In genomic region chr1:144523661-144524407, GRCh38 we compare ENCODE assay signal across 8 cellular contexts.
DNase-seq lines count a peak whose midpoint lies in the region; ATAC-seq and TF ChIP-seq lines count a peak whose summit lies in the region.
"Not testable (repeated sequence)": the region's sequence is repeated elsewhere in the genome, so short reads cannot be mapped to it uniquely, and the experiment has no call there.

No MANE protein-coding gene starts in this region.

- not testable (repeated sequence) for H4K20me1 ChIP-seq in H9 (ENCODE audit: control insufficient read depth, insufficient read depth, insufficient read length); Karpas-422 (ENCODE audit: insufficient read depth, low read depth, low read length)

- not testable (repeated sequence) for H2BK15ac ChIP-seq in H9 (ENCODE audit: low read depth, low read length)

- not testable (repeated sequence) for H3K27me3 ChIP-seq in H9 (ENCODE audit: insufficient read depth, low read length); Karpas-422 (ENCODE audit: low read length)

- H2BK5ac ChIP-seq in H9 (ENCODE audit: insufficient read length, low read length): peak overlapping the region; percentile 99

- H3K36me3 ChIP-seq in Karpas-422 (ENCODE audit: insufficient read depth, low read length): not testable (repeated sequence)

- CTCF ChIA-PET in WTC11 (lab: Charles Lee): not testable (repeated sequence)

- DNase-seq in H9: peak; percentile 82
- DNase-seq in Karpas-422: peak; percentile 85
- peak; percentile 79 for DNase-seq in WTC11 (ENCODE audit: low spot score)
- peak in 56 of 58 donors; percentile 1 to 85 (median 58) for DNase-seq in anterior cingulate cortex (lab: John Stamatoyannopoulos, UW)
- DNase-seq in glomerular visceral epithelial cell (ENCODE audit: extremely low spot score): peak; percentile 10

- H3K4me1 Mint-ChIP-seq in H9; WTC11; nephron; stimulated activated memory B cell treated with anti-CD40 and anti-IgM and Interleukin-4, amounts not matched to agents 10 μg/mL and 1 μg/mL and 100 μg/mL, for 72 hours: not testable (repeated sequence)

- H3K27me3 Mint-ChIP-seq in H9 (ENCODE audit: low read depth); WTC11 (ENCODE audit: low read depth); nephron (ENCODE audit: low read depth); stimulated activated memory B cell treated with anti-CD40 and anti-IgM and Interleukin-4, amounts not matched to agents 10 μg/mL and 1 μg/mL and 100 μg/mL, for 72 hours: not testable (repeated sequence)

- H3K9ac ChIP-seq in H9 (ENCODE audit: extremely low read depth, insufficient read length, low read length) (peak overlapping the region; percentile 97), Karpas-422 (ENCODE audit: low read length) (peak overlapping the region; percentile 78)

- H3K4me2 ChIP-seq in H9 (ENCODE audit: insufficient read depth, insufficient read length, low read length) (peak overlapping the region; percentile 53), Karpas-422 (ENCODE audit: low read depth, low read length, poor library complexity, severe bottlenecking) (peak overlapping the region; percentile 61)

- H3K9me3 ChIP-seq in H9 (ENCODE audit: control insufficient read depth, low read depth, low read length); Karpas-422 (ENCODE audit: low read length): not testable (repeated sequence)

- not testable (repeated sequence) for H3K4ac ChIP-seq in H9 (ENCODE audit: low read depth, low read length)

- POLR2A ChIA-PET in WTC11 (lab: Charles Lee): interaction anchor here (0.7 to 1.2 kb wide), 3 partner anchors 22 to 28 kb away, joined by 3 to 4 read pairs (median 3); no protein-coding TSS in a partner anchor

- no CpG with 5 or more reads among the region's 33 CpGs for WGBS in H9 (ENCODE audit: extremely low coverage, insufficient read length, low lambda C conversion rate)

- not testable (repeated sequence) for H3K79me1 ChIP-seq in H9 (ENCODE audit: insufficient read depth, low read depth, low read length, poor library complexity, severe bottlenecking)

- H3K36me3 Mint-ChIP-seq in H9 (ENCODE audit: insufficient read depth in 1 of 3, low read depth in 3 of 3); WTC11; nephron (ENCODE audit: low read depth); stimulated activated memory B cell treated with anti-CD40 and anti-IgM and Interleukin-4, amounts not matched to agents 10 μg/mL and 1 μg/mL and 100 μg/mL, for 72 hours: not testable (repeated sequence)

- not testable (repeated sequence) for H2AFZ ChIP-seq in H9 (ENCODE audit: low read length); Karpas-422 (ENCODE audit: low read length)

- not testable (repeated sequence) for H2BK12ac ChIP-seq in H9 (ENCODE audit: insufficient read length, low read depth, low read length)

- H3K79me2 ChIP-seq in H9 (ENCODE audit: insufficient read depth, low read length); Karpas-422 (ENCODE audit: low read length): not testable (repeated sequence)

- not testable (repeated sequence) for H3K23ac ChIP-seq in H9 (ENCODE audit: insufficient read length, low read depth, low read length)

- H2BK120ac ChIP-seq in H9 (ENCODE audit: low read depth, low read length, poor library complexity, severe bottlenecking): peak overlapping the region; percentile 99

- H3K56ac ChIP-seq in H9 (ENCODE audit: insufficient read length, low read depth, low read length): peak overlapping the region; percentile 89

- not testable (repeated sequence) for TF ChIP-seq CTCF in GM12875 (IDR thresholded peaks at IDR 0.05; ENCODE audit: borderline replicate concordance, insufficient read depth, low read depth, low read length); H9 (conservative IDR thresholded peaks at IDR 0.05); WTC11 (IDR thresholded peaks at IDR 0.05); nephron (IDR thresholded peaks at IDR 0.05; ENCODE audit: unreplicated experiment in 3 of 3)

- peak overlapping the region; percentile 65 for H4K5ac ChIP-seq in H9 (ENCODE audit: insufficient read length, low read depth, low read length)

- not testable (repeated sequence) for H3K27ac ChIP-seq in H9 (ENCODE audit: insufficient read length, low read depth, low read length)
- H3K27ac ChIP-seq in Karpas-422 (ENCODE audit: low read length): peak overlapping the region; percentile 79

- H2AK5ac ChIP-seq in H9 (ENCODE audit: insufficient read length, low read length): not testable (repeated sequence)

- H3K23me2 ChIP-seq in H9 (ENCODE audit: insufficient read length, low read depth, low read length, poor library complexity, severe bottlenecking): not testable (repeated sequence)

- H3K4me3 Mint-ChIP-seq in H9 (peak overlapping the region; percentile 75 to 79), WTC11 (peak overlapping the region; percentile 65), nephron (peak overlapping the region; percentile 85 to 90 (median 87))
- H3K4me3 Mint-ChIP-seq in stimulated activated memory B cell treated with anti-CD40 and anti-IgM and Interleukin-4, amounts not matched to agents 10 μg/mL and 1 μg/mL and 100 μg/mL, for 72 hours: peak overlapping the region; percentile 83

- H3T11ph ChIP-seq in H9 (ENCODE audit: low read length): peak overlapping the region; percentile 99

- peak overlapping the region; percentile 100 for H3K27ac Mint-ChIP-seq in H9
- H3K27ac Mint-ChIP-seq in WTC11: peak overlapping the region; percentile 100
- peak overlapping the region; percentile 100 for H3K27ac Mint-ChIP-seq in nephron
- peak overlapping the region; percentile 100 for H3K27ac Mint-ChIP-seq in stimulated activated memory B cell treated with anti-CD40 and anti-IgM and Interleukin-4, amounts not matched to agents 10 μg/mL and 1 μg/mL and 100 μg/mL, for 72 hours

- H2BK20ac ChIP-seq in H9 (ENCODE audit: low read depth, low read length, poor library complexity, severe bottlenecking): not testable (repeated sequence)

- peak overlapping the region; percentile 100 for H3K14ac ChIP-seq in H9 (ENCODE audit: insufficient read depth, low read length)

- not testable (repeated sequence) for H3K9me3 Mint-ChIP-seq in H9; WTC11; nephron; stimulated activated memory B cell treated with anti-CD40 and anti-IgM and Interleukin-4, amounts not matched to agents 10 μg/mL and 1 μg/mL and 100 μg/mL, for 72 hours

- H3K4me3 ChIP-seq in GM12875 (ENCODE audit: low read depth, low read length) (peak overlapping the region; percentile 31), Karpas-422 (ENCODE audit: low read length) (peak overlapping the region; percentile 57; the same call in 1 of the 2 replicates)

- not testable (repeated sequence) for H4K91ac ChIP-seq in H9 (ENCODE audit: insufficient read length, low read depth, low read length)

- ATAC-seq in WTC11: peak; percentile 93
- ATAC-seq in stimulated activated memory B cell treated with anti-CD40 and anti-IgM and Interleukin-4, amounts not matched to agents 10 μg/mL and 1 μg/mL and 100 μg/mL, for 72 hours: peak; percentile 98

- H3K4me1 ChIP-seq in H9 (ENCODE audit: insufficient read depth, low read length); Karpas-422 (ENCODE audit: low read length): not testable (repeated sequence)

- H3K18ac ChIP-seq in H9 (ENCODE audit: insufficient read length, low read depth, low read length): peak overlapping the region; percentile 100

- H3K9me2 ChIP-seq in Karpas-422 (replicated peaks; ENCODE audit: insufficient read depth, low read length): not testable (repeated sequence)

- H4K8ac ChIP-seq in H9 (replicated peaks; ENCODE audit: insufficient read length, low read depth, low read length): peak overlapping the region; percentile 92

TF ChIP-seq in WTC11, 78 proteins besides CTCF, POLR2A, EP300 and RAD21 (continues in another document):
- peak; percentile 39; the same call in 1 of the 2 replicates for TF ChIP-seq ZNF671 (CRISPR knock-in tag; IDR thresholded peaks at IDR 0.05)
- 0 out of 2 replicates have a peak, but pooled peaks have one; percentile 34 for TF ChIP-seq FOXK1 (CRISPR knock-in tag; IDR thresholded peaks at IDR 0.05)
- TF ChIP-seq, protein P1, sequence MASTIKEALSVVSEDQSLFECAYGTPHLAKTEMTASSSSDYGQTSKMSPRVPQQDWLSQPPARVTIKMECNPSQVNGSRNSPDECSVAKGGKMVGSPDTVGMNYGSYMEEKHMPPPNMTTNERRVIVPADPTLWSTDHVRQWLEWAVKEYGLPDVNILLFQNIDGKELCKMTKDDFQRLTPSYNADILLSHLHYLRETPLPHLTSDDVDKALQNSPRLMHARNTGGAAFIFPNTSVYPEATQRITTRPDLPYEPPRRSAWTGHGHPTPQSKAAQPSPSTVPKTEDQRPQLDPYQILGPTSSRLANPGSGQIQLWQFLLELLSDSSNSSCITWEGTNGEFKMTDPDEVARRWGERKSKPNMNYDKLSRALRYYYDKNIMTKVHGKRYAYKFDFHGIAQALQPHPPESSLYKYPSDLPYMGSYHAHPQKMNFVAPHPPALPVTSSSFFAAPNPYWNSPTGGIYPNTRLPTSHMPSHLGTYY (CRISPR knock-in tag; IDR thresholded peaks at IDR 0.05): 0 out of 2 replicates have a peak, but pooled peaks have one; percentile 40
- TF ChIP-seq, protein P2, sequence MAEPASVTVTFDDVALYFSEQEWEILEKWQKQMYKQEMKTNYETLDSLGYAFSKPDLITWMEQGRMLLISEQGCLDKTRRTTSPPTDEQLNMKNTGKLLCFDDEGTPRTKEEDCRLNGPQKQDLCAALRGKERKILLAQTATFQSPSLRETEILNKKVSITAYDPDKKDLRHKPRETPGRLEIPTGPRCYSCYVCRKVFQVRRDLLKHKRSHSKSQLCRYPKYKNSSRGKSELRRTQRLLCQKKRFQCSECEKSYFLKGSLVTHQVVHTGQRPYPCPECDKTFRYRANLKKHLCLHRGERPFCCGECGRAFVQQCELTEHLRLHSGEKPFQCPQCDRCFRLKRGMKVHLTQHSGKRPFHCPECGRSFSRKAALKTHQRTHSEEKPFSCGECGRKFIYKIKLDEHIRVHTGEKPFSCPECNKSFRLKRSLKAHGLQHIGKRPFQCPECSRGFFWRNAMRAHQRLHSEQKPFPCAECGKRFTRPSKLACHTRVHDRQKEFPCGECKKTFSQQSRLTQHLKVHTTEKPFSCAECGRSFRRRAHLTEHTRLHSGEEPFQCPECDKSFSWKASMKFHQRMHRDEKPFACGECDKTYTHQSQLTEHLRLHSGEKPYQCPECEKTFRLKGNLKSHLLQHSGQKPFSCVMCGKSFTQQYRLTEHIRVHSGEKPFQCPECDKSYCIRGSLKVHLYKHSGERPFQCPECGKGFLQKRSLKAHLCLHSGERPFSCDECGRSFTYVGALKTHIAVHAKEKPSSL (CRISPR knock-in tag; conservative IDR thresholded peaks at IDR 0.05): 0 out of 2 replicates have a peak, but pooled peaks have one; percentile 36

Comparison
In these comparisons a context has a peak if more than half of its experiments do, and no peak if none do; other contexts are left out.
1. DNase-seq: peak in every context shown above with its lines; median percentile 85 in Karpas-422; 82 in H9; 79 in WTC11; 58 in anterior cingulate cortex; 10 in glomerular visceral epithelial cell.